1 cellular context compared by ENCODE assay signal in the genomic region with DNA sequence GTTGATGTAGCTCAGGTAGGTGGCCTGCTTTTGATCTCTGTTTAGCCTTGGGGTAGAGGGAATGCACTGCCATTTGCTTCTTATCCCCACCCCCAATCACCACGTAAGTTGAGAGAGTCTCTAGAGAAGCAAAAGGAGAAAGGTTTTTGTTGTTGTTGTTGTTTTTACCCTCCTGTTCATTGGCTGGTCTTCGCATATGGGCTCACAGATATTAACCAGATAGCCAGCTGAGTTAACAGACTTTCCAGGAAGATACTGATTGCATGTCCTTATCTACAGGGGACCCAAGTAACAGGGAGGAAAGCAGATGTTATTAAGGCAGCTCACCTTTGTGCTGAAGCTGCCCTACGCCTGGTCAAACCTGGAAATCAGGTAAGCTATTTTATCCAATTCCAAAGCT.
TF ChIP-seq lines count a peak whose summit lies in the region.

No MANE protein-coding gene starts in this region.

TF ChIP-seq in GM23338, 12 proteins besides CTCF, POLR2A, EP300 and RAD21:
- TF ChIP-seq EZH2phosphoT487 (IDR thresholded peaks at IDR 0.05; ENCODE audit: unreplicated experiment) (no peak), EZH2 (IDR thresholded peaks at IDR 0.05; ENCODE audit: low read depth, unreplicated experiment) (no peak), ZNF331 (CRISPR knock-in tag; IDR thresholded peaks at IDR 0.05; ENCODE audit: low read depth) (no peak), ZNF114 (CRISPR knock-in tag; IDR thresholded peaks at IDR 0.05) (no peak), STAT1 (IDR thresholded peaks at IDR 0.05; ENCODE audit: unreplicated experiment) (no peak), JUNB (IDR thresholded peaks at IDR 0.05; ENCODE audit: unreplicated experiment) (no peak), POLR2AphosphoS5 (IDR thresholded peaks at IDR 0.05; ENCODE audit: low read depth) (no peak), CREB1 (CRISPR knock-in tag; IDR thresholded peaks at IDR 0.05; ENCODE audit: low read depth) (no peak), NANOG (IDR thresholded peaks at IDR 0.05; ENCODE audit: borderline replicate concordance) (no peak)
- TF ChIP-seq, protein P1, sequence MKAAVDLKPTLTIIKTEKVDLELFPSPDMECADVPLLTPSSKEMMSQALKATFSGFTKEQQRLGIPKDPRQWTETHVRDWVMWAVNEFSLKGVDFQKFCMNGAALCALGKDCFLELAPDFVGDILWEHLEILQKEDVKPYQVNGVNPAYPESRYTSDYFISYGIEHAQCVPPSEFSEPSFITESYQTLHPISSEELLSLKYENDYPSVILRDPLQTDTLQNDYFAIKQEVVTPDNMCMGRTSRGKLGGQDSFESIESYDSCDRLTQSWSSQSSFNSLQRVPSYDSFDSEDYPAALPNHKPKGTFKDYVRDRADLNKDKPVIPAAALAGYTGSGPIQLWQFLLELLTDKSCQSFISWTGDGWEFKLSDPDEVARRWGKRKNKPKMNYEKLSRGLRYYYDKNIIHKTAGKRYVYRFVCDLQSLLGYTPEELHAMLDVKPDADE (IDR thresholded peaks at IDR 0.05): no peak
- TF ChIP-seq, protein P2, sequence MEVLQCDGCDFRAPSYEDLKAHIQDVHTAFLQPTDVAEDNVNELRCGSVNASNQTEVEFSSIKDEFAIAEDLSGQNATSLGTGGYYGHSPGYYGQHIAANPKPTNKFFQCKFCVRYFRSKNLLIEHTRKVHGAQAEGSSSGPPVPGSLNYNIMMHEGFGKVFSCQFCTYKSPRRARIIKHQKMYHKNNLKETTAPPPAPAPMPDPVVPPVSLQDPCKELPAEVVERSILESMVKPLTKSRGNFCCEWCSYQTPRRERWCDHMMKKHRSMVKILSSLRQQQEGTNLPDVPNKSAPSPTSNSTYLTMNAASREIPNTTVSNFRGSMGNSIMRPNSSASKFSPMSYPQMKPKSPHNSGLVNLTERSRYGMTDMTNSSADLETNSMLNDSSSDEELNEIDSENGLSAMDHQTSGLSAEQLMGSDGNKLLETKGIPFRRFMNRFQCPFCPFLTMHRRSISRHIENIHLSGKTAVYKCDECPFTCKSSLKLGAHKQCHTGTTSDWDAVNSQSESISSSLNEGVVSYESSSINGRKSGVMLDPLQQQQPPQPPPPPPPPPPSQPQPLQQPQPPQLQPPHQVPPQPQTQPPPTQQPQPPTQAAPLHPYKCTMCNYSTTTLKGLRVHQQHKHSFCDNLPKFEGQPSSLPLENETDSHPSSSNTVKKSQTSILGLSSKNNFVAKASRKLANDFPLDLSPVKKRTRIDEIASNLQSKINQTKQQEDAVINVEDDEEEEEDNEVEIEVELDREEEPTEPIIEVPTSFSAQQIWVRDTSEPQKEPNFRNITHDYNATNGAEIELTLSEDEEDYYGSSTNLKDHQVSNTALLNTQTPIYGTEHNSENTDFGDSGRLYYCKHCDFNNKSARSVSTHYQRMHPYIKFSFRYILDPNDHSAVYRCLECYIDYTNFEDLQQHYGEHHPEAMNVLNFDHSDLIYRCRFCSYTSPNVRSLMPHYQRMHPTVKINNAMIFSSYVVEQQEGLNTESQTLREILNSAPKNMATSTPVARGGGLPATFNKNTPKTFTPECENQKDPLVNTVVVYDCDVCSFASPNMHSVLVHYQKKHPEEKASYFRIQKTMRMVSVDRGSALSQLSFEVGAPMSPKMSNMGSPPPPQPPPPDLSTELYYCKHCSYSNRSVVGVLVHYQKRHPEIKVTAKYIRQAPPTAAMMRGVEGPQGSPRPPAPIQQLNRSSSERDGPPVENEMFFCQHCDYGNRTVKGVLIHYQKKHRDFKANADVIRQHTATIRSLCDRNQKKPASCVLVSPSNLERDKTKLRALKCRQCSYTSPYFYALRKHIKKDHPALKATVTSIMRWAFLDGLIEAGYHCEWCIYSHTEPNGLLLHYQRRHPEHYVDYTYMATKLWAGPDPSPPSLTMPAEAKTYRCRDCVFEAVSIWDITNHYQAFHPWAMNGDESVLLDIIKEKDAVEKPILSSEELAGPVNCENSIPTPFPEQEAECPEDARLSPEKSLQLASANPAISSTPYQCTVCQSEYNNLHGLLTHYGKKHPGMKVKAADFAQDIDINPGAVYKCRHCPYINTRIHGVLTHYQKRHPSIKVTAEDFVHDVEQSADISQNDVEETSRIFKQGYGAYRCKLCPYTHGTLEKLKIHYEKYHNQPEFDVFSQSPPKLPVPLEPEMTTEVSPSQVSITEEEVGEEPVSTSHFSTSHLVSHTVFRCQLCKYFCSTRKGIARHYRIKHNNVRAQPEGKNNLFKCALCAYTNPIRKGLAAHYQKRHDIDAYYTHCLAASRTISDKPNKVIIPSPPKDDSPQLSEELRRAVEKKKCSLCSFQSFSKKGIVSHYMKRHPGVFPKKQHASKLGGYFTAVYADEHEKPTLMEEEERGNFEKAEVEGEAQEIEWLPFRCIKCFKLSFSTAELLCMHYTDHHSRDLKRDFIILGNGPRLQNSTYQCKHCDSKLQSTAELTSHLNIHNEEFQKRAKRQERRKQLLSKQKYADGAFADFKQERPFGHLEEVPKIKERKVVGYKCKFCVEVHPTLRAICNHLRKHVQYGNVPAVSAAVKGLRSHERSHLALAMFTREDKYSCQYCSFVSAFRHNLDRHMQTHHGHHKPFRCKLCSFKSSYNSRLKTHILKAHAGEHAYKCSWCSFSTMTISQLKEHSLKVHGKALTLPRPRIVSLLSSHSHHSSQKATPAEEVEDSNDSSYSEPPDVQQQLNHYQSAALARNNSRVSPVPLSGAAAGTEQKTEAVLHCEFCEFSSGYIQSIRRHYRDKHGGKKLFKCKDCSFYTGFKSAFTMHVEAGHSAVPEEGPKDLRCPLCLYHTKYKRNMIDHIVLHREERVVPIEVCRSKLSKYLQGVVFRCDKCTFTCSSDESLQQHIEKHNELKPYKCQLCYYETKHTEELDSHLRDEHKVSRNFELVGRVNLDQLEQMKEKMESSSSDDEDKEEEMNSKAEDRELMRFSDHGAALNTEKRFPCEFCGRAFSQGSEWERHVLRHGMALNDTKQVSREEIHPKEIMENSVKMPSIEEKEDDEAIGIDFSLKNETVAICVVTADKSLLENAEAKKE (CRISPR knock-in tag; IDR thresholded peaks at IDR 0.05): no peak
- TF ChIP-seq, protein P3, sequence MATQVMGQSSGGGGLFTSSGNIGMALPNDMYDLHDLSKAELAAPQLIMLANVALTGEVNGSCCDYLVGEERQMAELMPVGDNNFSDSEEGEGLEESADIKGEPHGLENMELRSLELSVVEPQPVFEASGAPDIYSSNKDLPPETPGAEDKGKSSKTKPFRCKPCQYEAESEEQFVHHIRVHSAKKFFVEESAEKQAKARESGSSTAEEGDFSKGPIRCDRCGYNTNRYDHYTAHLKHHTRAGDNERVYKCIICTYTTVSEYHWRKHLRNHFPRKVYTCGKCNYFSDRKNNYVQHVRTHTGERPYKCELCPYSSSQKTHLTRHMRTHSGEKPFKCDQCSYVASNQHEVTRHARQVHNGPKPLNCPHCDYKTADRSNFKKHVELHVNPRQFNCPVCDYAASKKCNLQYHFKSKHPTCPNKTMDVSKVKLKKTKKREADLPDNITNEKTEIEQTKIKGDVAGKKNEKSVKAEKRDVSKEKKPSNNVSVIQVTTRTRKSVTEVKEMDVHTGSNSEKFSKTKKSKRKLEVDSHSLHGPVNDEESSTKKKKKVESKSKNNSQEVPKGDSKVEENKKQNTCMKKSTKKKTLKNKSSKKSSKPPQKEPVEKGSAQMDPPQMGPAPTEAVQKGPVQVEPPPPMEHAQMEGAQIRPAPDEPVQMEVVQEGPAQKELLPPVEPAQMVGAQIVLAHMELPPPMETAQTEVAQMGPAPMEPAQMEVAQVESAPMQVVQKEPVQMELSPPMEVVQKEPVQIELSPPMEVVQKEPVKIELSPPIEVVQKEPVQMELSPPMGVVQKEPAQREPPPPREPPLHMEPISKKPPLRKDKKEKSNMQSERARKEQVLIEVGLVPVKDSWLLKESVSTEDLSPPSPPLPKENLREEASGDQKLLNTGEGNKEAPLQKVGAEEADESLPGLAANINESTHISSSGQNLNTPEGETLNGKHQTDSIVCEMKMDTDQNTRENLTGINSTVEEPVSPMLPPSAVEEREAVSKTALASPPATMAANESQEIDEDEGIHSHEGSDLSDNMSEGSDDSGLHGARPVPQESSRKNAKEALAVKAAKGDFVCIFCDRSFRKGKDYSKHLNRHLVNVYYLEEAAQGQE (IDR thresholded peaks at IDR 0.05; ENCODE audit: unreplicated experiment): no peak
TF ChIP-seq in GM23338: peak in this region for 0.
